1 cellular context compared by ENCODE assay signal in the genomic region with DNA sequence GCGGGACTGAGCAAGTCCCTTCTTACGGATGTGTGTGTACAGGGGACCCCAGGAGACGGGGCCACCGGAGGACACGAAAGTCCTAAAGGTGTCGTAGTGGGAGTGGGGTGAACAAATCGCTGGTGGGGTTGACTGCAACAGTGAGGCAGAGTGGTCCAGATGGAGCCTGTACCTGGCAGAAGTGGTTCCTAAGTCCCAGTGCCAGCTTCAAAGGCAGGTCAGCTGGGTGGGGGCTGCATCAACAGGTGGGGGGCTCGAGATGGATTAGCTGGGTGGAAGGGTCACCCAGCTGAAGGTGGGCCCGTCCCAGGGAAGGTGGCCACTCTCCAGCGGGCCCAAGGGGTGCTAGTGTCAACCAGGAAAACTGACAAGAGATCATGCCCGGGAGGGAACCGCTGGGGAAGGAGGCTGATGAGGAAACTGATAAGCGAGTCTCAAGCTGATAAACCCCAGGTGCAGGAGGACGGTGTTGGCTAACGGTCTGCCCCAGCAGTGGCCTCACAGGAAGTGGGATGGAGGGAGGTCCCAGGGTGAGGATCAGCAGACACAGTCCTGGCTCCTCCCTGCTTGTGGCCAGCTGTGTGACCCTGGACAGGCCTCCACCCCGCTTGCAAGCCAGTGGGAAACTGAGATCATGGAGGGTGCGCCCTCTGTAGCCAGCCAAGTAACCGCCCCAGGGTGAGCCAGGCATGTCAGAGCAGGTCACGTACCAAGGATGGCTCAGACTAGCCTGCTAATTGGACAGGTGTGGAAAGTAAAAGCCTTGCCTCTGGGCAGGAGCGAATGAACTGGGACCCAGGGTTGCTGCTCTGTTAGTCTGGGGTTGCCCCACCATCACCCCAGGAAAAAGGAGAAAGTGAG.
TF ChIP-seq lines count a peak whose summit lies in the region.

No MANE protein-coding gene starts in this region.

TF ChIP-seq in liver, 16 proteins besides CTCF, POLR2A, EP300 and RAD21 (continued from another document):
- TF ChIP-seq, protein P1, sequence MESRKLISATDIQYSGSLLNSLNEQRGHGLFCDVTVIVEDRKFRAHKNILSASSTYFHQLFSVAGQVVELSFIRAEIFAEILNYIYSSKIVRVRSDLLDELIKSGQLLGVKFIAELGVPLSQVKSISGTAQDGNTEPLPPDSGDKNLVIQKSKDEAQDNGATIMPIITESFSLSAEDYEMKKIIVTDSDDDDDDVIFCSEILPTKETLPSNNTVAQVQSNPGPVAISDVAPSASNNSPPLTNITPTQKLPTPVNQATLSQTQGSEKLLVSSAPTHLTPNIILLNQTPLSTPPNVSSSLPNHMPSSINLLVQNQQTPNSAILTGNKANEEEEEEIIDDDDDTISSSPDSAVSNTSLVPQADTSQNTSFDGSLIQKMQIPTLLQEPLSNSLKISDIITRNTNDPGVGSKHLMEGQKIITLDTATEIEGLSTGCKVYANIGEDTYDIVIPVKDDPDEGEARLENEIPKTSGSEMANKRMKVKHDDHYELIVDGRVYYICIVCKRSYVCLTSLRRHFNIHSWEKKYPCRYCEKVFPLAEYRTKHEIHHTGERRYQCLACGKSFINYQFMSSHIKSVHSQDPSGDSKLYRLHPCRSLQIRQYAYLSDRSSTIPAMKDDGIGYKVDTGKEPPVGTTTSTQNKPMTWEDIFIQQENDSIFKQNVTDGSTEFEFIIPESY (IDR thresholded peaks at IDR 0.05), result peak; percentile 72
- TF ChIP-seq YY1 (IDR thresholded peaks at IDR 0.05) (peak; percentile 93), FOXA1 (IDR thresholded peaks at IDR 0.05) (peak; percentile 31), HNF4A (conservative IDR thresholded peaks at IDR 0.05) (peak; percentile 81 to 82), HNF4G (IDR thresholded peaks at IDR 0.05) (peak; percentile 15), EGR1 (IDR thresholded peaks at IDR 0.05; ENCODE audit: low read depth in 2 of 2) (peak in 1 of 2 donors; percentile 65), NR2F2 (IDR thresholded peaks at IDR 0.05) (peak; percentile 85), GABPA (IDR thresholded peaks at IDR 0.05 in 1 of 2, conservative IDR thresholded peaks at IDR 0.05 in 1 of 2) (peak in 1 of 2 donors; percentile 76), JUND (IDR thresholded peaks at IDR 0.05) (peak; percentile 43 to 70)
- TF ChIP-seq, protein P2, sequence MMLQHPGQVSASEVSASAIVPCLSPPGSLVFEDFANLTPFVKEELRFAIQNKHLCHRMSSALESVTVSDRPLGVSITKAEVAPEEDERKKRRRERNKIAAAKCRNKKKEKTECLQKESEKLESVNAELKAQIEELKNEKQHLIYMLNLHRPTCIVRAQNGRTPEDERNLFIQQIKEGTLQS (IDR thresholded peaks at IDR 0.05), result no peak
